9 cellular contexts compared by ENCODE assay signal in the genomic region with DNA sequence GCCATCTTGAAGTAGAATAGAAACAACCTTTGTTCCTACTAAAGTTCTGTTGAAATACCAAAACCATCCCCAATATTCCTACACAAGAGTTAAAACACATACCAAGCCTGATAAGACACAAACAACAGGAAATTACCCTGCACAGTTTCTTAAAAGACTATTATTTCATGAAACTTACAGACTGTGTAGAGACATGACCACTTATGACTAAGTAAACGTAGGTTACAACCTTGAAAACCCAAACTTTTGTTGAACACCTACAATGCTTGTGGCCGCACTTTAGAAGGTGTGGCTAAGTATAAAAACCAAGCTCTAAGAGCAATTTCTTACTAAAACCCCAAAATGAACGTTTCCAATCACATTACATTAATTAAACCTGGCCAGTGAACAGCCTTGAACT. TPM values are rescaled to one million over a fixed set of nuclear protein-coding genes. Genes with fewer than 3 reads are reported as not detected.
DNase-seq lines count a peak whose midpoint lies in the region; ATAC-seq, FAIRE-seq and TF ChIP-seq lines count a peak whose summit lies in the region.
"Had no signal": no experiment of that assay in that cellular context is flagged by ENCODE, and none has a peak within 500 bp of the region (broad histone marks: within the 10 kb centered on the region; RNA-seq: fewer than 3 reads in every experiment).

No MANE protein-coding gene starts in this region.

- H3K36me3 Mint-ChIP-seq in progenitor cell of endocrine pancreas (ENCODE audit: insufficient read depth): no peaks in the 10 kb centered on the region

- peak overlapping the region; percentile 78 for H3K9ac ChIP-seq in SK-N-MC (ENCODE audit: insufficient read length)
- H3K9ac ChIP-seq in endothelial cell of umbilical vein (replicated peaks; ENCODE audit: extremely low read depth, insufficient read depth, low read length): peak overlapping the region; percentile 81

- dilution Hi-C loops in endothelial cell of umbilical vein (cut with MboI; ENCODE audit: extremely low pct_ligation_motif_present, low sequenced_read_pairs): no loop called here

- no peaks in the 10 kb centered on the region for H3K27me3 ChIP-seq in H7 (ENCODE audit: control insufficient read depth, insufficient read depth, low read length)
- H3K27me3 ChIP-seq in endothelial cell of umbilical vein (ENCODE audit: control insufficient read depth in 2 of 2, insufficient read depth in 2 of 2, low read length in 2 of 2): peaks cover 4 to 5% of the 10 kb centered on the region in 2 experiments

- no peak for FAIRE-seq in endothelial cell of umbilical vein (lab: Jason Lieb, UNC)

- H2AFZ ChIP-seq in endothelial cell of umbilical vein (ENCODE audit: low read depth, low read length): no peak overlapping the region

- intact Hi-C loops in endothelial cell of umbilical vein (cut with micrococcal nuclease): loop anchor here (1.0 kb wide), 1 partner anchor 80 kb away; no protein-coding TSS in a partner anchor

- no TSS peak for BruUV-seq in endothelial cell of umbilical vein (replicated peaks; lab: Mats Ljungman, UMichigan)

- DNase-seq in H7 (no peak), SK-N-MC (ENCODE audit: low read depth, low spot score) (no peak), endothelial cell of umbilical vein (ENCODE audit: low read depth, low spot score) (peak; percentile 55), progenitor cell of endocrine pancreas (ENCODE audit: low spot score, unreplicated experiment) (no peak), NCI-H1105 (lab: John Stamatoyannopoulos, UW) (no peak), GM19238 (ENCODE audit: insufficient read length, low spot score) (no peak)
- DNase-seq: occipital lobe had no signal

- H3K27ac Mint-ChIP-seq in progenitor cell of endocrine pancreas: peak overlapping the region; percentile 88

- POLR2A ChIA-PET in endothelial cell of umbilical vein (lab: Charles Lee): no interaction called here

- peak overlapping the region; percentile 87 for H3K4me3 ChIP-seq in H7 (ENCODE audit: insufficient read depth, low read depth, low read length)
- H3K4me3 ChIP-seq in SK-N-MC: peak overlapping the region; percentile 90
- H3K4me3 ChIP-seq in endothelial cell of umbilical vein (replicated peaks in 1 of 3; ENCODE audit: insufficient read depth in 1 of 3, low read depth in 1 of 3, low read length in 3 of 3): peak overlapping the region; percentile 30 to 82 (median 75)

- no peaks in the 10 kb centered on the region for H3K9me1 ChIP-seq in endothelial cell of umbilical vein (replicated peaks; ENCODE audit: control insufficient read depth, extremely low read depth, insufficient read depth, low read length)

- CTCF ChIA-PET in endothelial cell of umbilical vein (lab: Charles Lee): interaction anchor here (1.0 to 2.0 kb wide), 3 partner anchors 15 to 156 kb away, joined by 3 to 7 read pairs (median 3); no protein-coding TSS in a partner anchor

- H3K4me3 Mint-ChIP-seq in progenitor cell of endocrine pancreas (ENCODE audit: low read depth): peak overlapping the region; percentile 91

- TF ChIP-seq CTCF in endothelial cell of umbilical vein (IDR thresholded peaks at IDR 0.05; ENCODE audit: extremely low read depth in 1 of 2, insufficient read depth in 1 of 2, low read depth in 1 of 2, low read length in 2 of 2) (no peak), progenitor cell of endocrine pancreas (IDR thresholded peaks at IDR 0.05; ENCODE audit: unreplicated experiment) (no peak)

- H3K9me3 ChIP-seq in SK-N-MC (ENCODE audit: low read depth, low read length) (no peaks in the 10 kb centered on the region), endothelial cell of umbilical vein (replicated peaks; ENCODE audit: control insufficient read depth, insufficient read depth, low read length) (no peaks in the 10 kb centered on the region)

- H3K9me3 Mint-ChIP-seq in progenitor cell of endocrine pancreas (ENCODE audit: low read depth): no peaks in the 10 kb centered on the region

- H3K79me2 ChIP-seq in endothelial cell of umbilical vein (ENCODE audit: control insufficient read depth, insufficient read depth, low read length): peaks cover 65% of the 10 kb centered on the region

- peaks cover 18% of the 10 kb centered on the region for H3K4me1 ChIP-seq in endothelial cell of umbilical vein (ENCODE audit: control insufficient read depth, extremely low read depth, insufficient read depth, low read length)

- H3K4me1 Mint-ChIP-seq in progenitor cell of endocrine pancreas (ENCODE audit: low read depth): peaks cover 35% of the 10 kb centered on the region

- H3K4me2 ChIP-seq in endothelial cell of umbilical vein (ENCODE audit: insufficient read depth, low read length): peak overlapping the region; percentile 98

- H3K27me3 Mint-ChIP-seq in progenitor cell of endocrine pancreas: no peaks in the 10 kb centered on the region

- ATAC-seq in HG03520 (IDR thresholded peaks at IDR 0.05; ENCODE audit: unreplicated experiment) (no peak), HG02763 (IDR thresholded peaks at IDR 0.05; ENCODE audit: unreplicated experiment) (no peak)

- no peaks in the 10 kb centered on the region for H3K36me3 ChIP-seq in H7 (replicated peaks; ENCODE audit: control insufficient read depth, insufficient read depth, low read length)
- no peaks in the 10 kb centered on the region for H3K36me3 ChIP-seq in SK-N-MC (ENCODE audit: insufficient read depth, low read length)
- no peaks in the 10 kb centered on the region for H3K36me3 ChIP-seq in endothelial cell of umbilical vein (ENCODE audit: control insufficient read depth in 2 of 2, extremely low read depth in 1 of 2, insufficient read depth in 2 of 2, low read length in 2 of 2)

- peaks cover 17% of the 10 kb centered on the region for H4K20me1 ChIP-seq in endothelial cell of umbilical vein (replicated peaks; ENCODE audit: control insufficient read depth, extremely low read depth, insufficient read depth, low read length)

- H3K27ac ChIP-seq in SK-N-MC (no peak overlapping the region), endothelial cell of umbilical vein (ENCODE audit: insufficient read depth, low read depth, low read length) (peak overlapping the region; percentile 46)

- TF ChIP-seq POLR2A in endothelial cell of umbilical vein (IDR thresholded peaks at IDR 0.05; ENCODE audit: low read depth, low read length): no peak

TF ChIP-seq in endothelial cell of umbilical vein, 7 proteins besides CTCF, POLR2A, EP300 and RAD21:
- TF ChIP-seq MAX (IDR thresholded peaks at IDR 0.05; ENCODE audit: insufficient read depth, insufficient read length): no peak
- no peak for TF ChIP-seq POLR2AphosphoS5 (IDR thresholded peaks at IDR 0.05; ENCODE audit: insufficient read depth, low read depth, low read length)
- no peak for TF ChIP-seq EZH2 (IDR thresholded peaks at IDR 0.05; ENCODE audit: borderline replicate concordance, low read depth, low read length, severe bottlenecking)

RNA-seq across cellular contexts. Expression of gene SMAD2, which starts 2.0 kb away (rescaled TPM):
- 63.3 and 68.1 TPM in 2 replicates for total RNA-seq in H7 (2014; rRNA removed; shearing (Covaris generic))
- 110 and 123 TPM in 2 replicates for total RNA-seq in endothelial cell of umbilical vein
- 33.0 and 40.3 TPM in 2 replicates for polyA plus RNA-seq in endothelial cell of umbilical vein
- polyA plus RNA-seq in endothelial cell of umbilical vein (2011; cell fraction: cytosol; rRNA removed): 50.0 and 52.2 TPM in 2 replicates
- 45.9 and 52.3 TPM in 2 replicates for polyA plus RNA-seq in endothelial cell of umbilical vein (2011; cell fraction: nucleus; rRNA removed)
- 63.9 and 77.6 TPM in 2 replicates for polyA plus RNA-seq in endothelial cell of umbilical vein (2012)
- 96.1 and 114 TPM in 2 replicates for polyA minus RNA-seq in endothelial cell of umbilical vein
- polyA minus RNA-seq in endothelial cell of umbilical vein (2011; cell fraction: cytosol; rRNA and poly(A)+ RNA removed): 154 TPM
- 70.3 and 121 TPM in 2 replicates for polyA minus RNA-seq in endothelial cell of umbilical vein (2011; cell fraction: nucleus; rRNA and poly(A)+ RNA removed)
- 140 and 145 TPM in 2 replicates for total RNA-seq in progenitor cell of endocrine pancreas
